11 cellular contexts compared by ENCODE assay signal in genomic region chr17:81342062-81342699, GRCh38. TPM values are rescaled to one million over a fixed set of nuclear protein-coding genes. Genes with fewer than 3 reads are reported as not detected.
DNase-seq lines count a peak whose midpoint lies in the region; ATAC-seq and TF ChIP-seq lines count a peak whose summit lies in the region.
"Had no signal": no experiment of that assay in that cellular context is flagged by ENCODE, and none has a peak within 500 bp of the region (broad histone marks: within the 10 kb centered on the region; RNA-seq: fewer than 3 reads in every experiment).

No MANE protein-coding gene starts in this region.

- no peaks in the 10 kb centered on the region for H3K36me3 ChIP-seq in left lung

- POLR2A ChIA-PET in MCF 10A (lab: Yijun Ruan, JAX) = interaction anchor here (0.6 to 2.5 kb wide), 9 partner anchors 12 to 888 kb away, joined by 3 to 21 read pairs (median 3); partner anchors contain the start of gene SLC38A10

- intact Hi-C loops in MCF 10A (cut with micrococcal nuclease) (no loop called here), left lung (cut with DNase I) (no loop called here)

- H3K4me3 ChIP-seq in left lung = peak overlapping the region; percentile 78 to 86
- H3K4me3 ChIP-seq: A549 had no signal

- H3K27me3 Mint-ChIP-seq in MCF 10A (ENCODE audit: insufficient read depth, unreplicated experiment) (no peaks in the 10 kb centered on the region), T-helper 17 cell (peaks cover 35% of the 10 kb centered on the region)
- H3K27me3 Mint-ChIP-seq in stimulated activated naive CD8-positive, alpha-beta T cell treated with anti-CD3 and anti-CD28 coated beads, Interleukin-15, amount 100 ng/mL, for 72 hours = peaks cover 86% of the 10 kb centered on the region

- TF ChIP-seq CTCF in MCF 10A (IDR thresholded peaks at IDR 0.05; ENCODE audit: unreplicated experiment) = no peak
- TF ChIP-seq CTCF in left lung (IDR thresholded peaks at IDR 0.05) = no peak

- H3K9me3 Mint-ChIP-seq in MCF 10A (ENCODE audit: unreplicated experiment) = no peaks in the 10 kb centered on the region
- no peaks in the 10 kb centered on the region for H3K9me3 Mint-ChIP-seq in stimulated activated naive CD8-positive, alpha-beta T cell treated with anti-CD3 and anti-CD28 coated beads, Interleukin-15, amount 100 ng/mL, for 72 hours

- no peaks in the 10 kb centered on the region for H3K9me3 ChIP-seq in left lung
- no peaks in the 10 kb centered on the region for H3K9me3 ChIP-seq in T-helper 17 cell (ENCODE audit: control insufficient read depth, low read length, poor library complexity, severe bottlenecking)
- H3K9me3 ChIP-seq: A549 had no signal

- H3K4me3 Mint-ChIP-seq in MCF 10A (ENCODE audit: unreplicated experiment) (peak overlapping the region; percentile 95), T-helper 17 cell (no peak overlapping the region)
- no peak overlapping the region for H3K4me3 Mint-ChIP-seq in stimulated activated naive CD8-positive, alpha-beta T cell treated with anti-CD3 and anti-CD28 coated beads, Interleukin-15, amount 100 ng/mL, for 72 hours

- no peak for ATAC-seq in left lung
- no peak for ATAC-seq in stimulated activated naive CD8-positive, alpha-beta T cell treated with anti-CD3 and anti-CD28 coated beads, Interleukin-15, amount 100 ng/mL, for 72 hours
- ATAC-seq in T-helper 17 cell = no peak
- ATAC-seq: A549, K562 had no signal

- H3K27ac ChIP-seq in left lung (peak overlapping the region; percentile 91 to 97), substantia nigra (ENCODE audit: low read depth, low read length, poor library complexity, severe bottlenecking) (peak overlapping the region; percentile 71)

- H3K4me1 ChIP-seq in left lung = peaks cover 28 to 80% of the 10 kb centered on the region in 2 donors

- H3K36me3 Mint-ChIP-seq in MCF 10A (ENCODE audit: insufficient read depth, unreplicated experiment) (peaks cover 12% of the 10 kb centered on the region), T-helper 17 cell (ENCODE audit: low read depth) (peaks cover 2% of the 10 kb centered on the region)

- peaks cover 0 to 76% of the 10 kb centered on the region in 2 donors for H3K27me3 ChIP-seq in left lung

- DNase-seq in NCI-H2107 treated with DMSO at 0.1 percent for 48 hours (lab: John Stamatoyannopoulos, UW; ENCODE audit: unreplicated experiment) (peak; percentile 37), NCI-H2107 (lab: John Stamatoyannopoulos, UW) (no peak), MCF 10A (ENCODE audit: unreplicated experiment) (no peak), left lung (no peak), substantia nigra (lab: John Stamatoyannopoulos, UW) (no peak), T-helper 17 cell (no peak)
- DNase-seq in activated CD4-positive, alpha-beta T cell treated with anti-CD3 and anti-CD28 coated beads, Interleukin-2, amount 50 U/mL, for 1 hour = no peak
- DNase-seq in stimulated activated naive CD8-positive, alpha-beta T cell treated with anti-CD3 and anti-CD28 coated beads, Interleukin-15, amount 100 ng/mL, for 72 hours = no peak
- DNase-seq: cerebellar nuclear complex had no signal

- H3K27ac Mint-ChIP-seq in MCF 10A (ENCODE audit: low read depth, unreplicated experiment) = peak overlapping the region; percentile 100
- H3K27ac Mint-ChIP-seq in stimulated activated naive CD8-positive, alpha-beta T cell treated with anti-CD3 and anti-CD28 coated beads, Interleukin-15, amount 100 ng/mL, for 72 hours = peak overlapping the region in 1 of 2 donors; percentile 59
- no peak overlapping the region for H3K27ac Mint-ChIP-seq in T-helper 17 cell

- BruUV-seq in MCF 10A (replicated peaks; lab: Mats Ljungman, UMichigan) = TSS peak; percentile 9

- H3K4me1 Mint-ChIP-seq in MCF 10A (ENCODE audit: insufficient read depth, unreplicated experiment) (peaks cover 6% of the 10 kb centered on the region), T-helper 17 cell (peaks cover 14% of the 10 kb centered on the region)
- peaks cover 41% of the 10 kb centered on the region for H3K4me1 Mint-ChIP-seq in stimulated activated naive CD8-positive, alpha-beta T cell treated with anti-CD3 and anti-CD28 coated beads, Interleukin-15, amount 100 ng/mL, for 72 hours

- CTCF ChIA-PET in MCF 10A (lab: Yijun Ruan, JAX) = interaction anchor here (0.6 to 0.8 kb wide), 3 partner anchors 33 to 56 kb away, joined by 3 read pairs; partner anchors contain the start of gene BAHCC1

RNA-seq across cellular contexts. Expression of gene SLC38A10, which starts 47.1 kb away (rescaled TPM):
- total RNA-seq in MCF 10A (2022) = 98.2 and 108 TPM in 2 replicates
- total RNA-seq in left lung = 100 to 1,000 TPM in 1 of 2 donors, 10 to 100 TPM in 1; 79.9 to 109 TPM
- total RNA-seq in T-helper 17 cell = 10 to 100 TPM; 59.4 to 98.4 TPM

RNA-seq across cellular contexts. Expression of gene BAHCC1, which starts 53.1 kb away (rescaled TPM):
- total RNA-seq in MCF 10A (2022) = 7.4 and 9.2 TPM in 2 replicates
- 10 to 100 TPM; 13.6 to 19.8 TPM for total RNA-seq in left lung
- under 1 TPM; 0.22 to 0.29 TPM for total RNA-seq in T-helper 17 cell
